Comparison of ENCODE assay signal across 8 cellular contexts in genomic region chr5:132736853-132737833, GRCh38. TPM values are rescaled to one million over a fixed set of nuclear protein-coding genes. Genes with fewer than 3 reads are reported as not detected.
A peak's percentile ranks its signal among the peaks of the same experiment; 100 is the strongest.
DNase-seq lines count a peak whose midpoint lies in the region; ATAC-seq lines count a peak whose summit lies in the region.

TSS of gene KIF3A (minus strand) at chr5:132737546. CDS start at chr5:132737419, 127 bp downstream.

- DNase-seq in C1 segment of cervical spinal cord (lab: John Stamatoyannopoulos, UW) (peak; percentile 56 to 98 (median 95)), NCI-H69 (lab: John Stamatoyannopoulos, UW) (peak; percentile 99), dedifferentiated amniotic fluid mesenchymal stem cell (ENCODE audit: extremely low spot score) (peak; percentile 96), left lobe of liver (ENCODE audit: low spot score) (peak; percentile 99)
- DNase-seq in activated CD4-positive, alpha-beta T cell treated with anti-CD3 and anti-CD28 coated beads, Interleukin-2, amount 10 ng/mL, durations not matched to agents 7 days and 5 days: peak; percentile 99
- peak; percentile 98 for DNase-seq in stimulated activated CD4-positive, alpha-beta T cell treated with anti-CD3 and anti-CD28 coated beads, Interleukin-2, amount 100 ng/mL, for 4 hours (ENCODE audit: low read depth)

- peaks cover 32% of the 10 kb centered on the region for H3K4me1 Mint-ChIP-seq in activated CD4-positive, alpha-beta T cell treated with anti-CD3 and anti-CD28 coated beads, Interleukin-2, amount 10 ng/mL, durations not matched to agents 7 days and 5 days

- H3K27me3 Mint-ChIP-seq in activated CD4-positive, alpha-beta T cell treated with anti-CD3 and anti-CD28 coated beads, Interleukin-2, amount 10 ng/mL, durations not matched to agents 7 days and 5 days: peaks cover 10% of the 10 kb centered on the region

- peak within 1 kb of the TSS; percentile 82 for H3K4me3 Mint-ChIP-seq in activated CD4-positive, alpha-beta T cell treated with anti-CD3 and anti-CD28 coated beads, Interleukin-2, amount 10 ng/mL, durations not matched to agents 7 days and 5 days

- H3K27ac Mint-ChIP-seq in activated CD4-positive, alpha-beta T cell treated with anti-CD3 and anti-CD28 coated beads, Interleukin-2, amount 10 ng/mL, durations not matched to agents 7 days and 5 days: peak within 1 kb of the TSS; percentile 87

- CTCF ChIA-PET in activated CD4-positive, alpha-beta T cell treated with anti-CD3 and anti-CD28 coated beads, Interleukin-2, amount 10 ng/mL, durations not matched to agents 7 days and 5 days (lab: Charles Lee): interaction anchor here (0.9 to 2.2 kb wide), 10 partner anchors 9 to 210 kb away, joined by 3 to 11 read pairs (median 4); partner anchors contain the start of gene CCNI2

- POLR2A ChIA-PET in activated CD4-positive, alpha-beta T cell treated with anti-CD3 and anti-CD28 coated beads, Interleukin-2, amount 10 ng/mL, durations not matched to agents 7 days and 5 days (lab: Charles Lee): no interaction called here

- peaks cover 1% of the 10 kb centered on the region for H3K36me3 Mint-ChIP-seq in activated CD4-positive, alpha-beta T cell treated with anti-CD3 and anti-CD28 coated beads, Interleukin-2, amount 10 ng/mL, durations not matched to agents 7 days and 5 days (ENCODE audit: low read depth)

- ATAC-seq in GM19328 (IDR thresholded peaks at IDR 0.05; ENCODE audit: unreplicated experiment): peak; percentile 84
- ATAC-seq in HG03520 (IDR thresholded peaks at IDR 0.05; ENCODE audit: unreplicated experiment): peak; percentile 78
- ATAC-seq in left lobe of liver: peak; percentile 98

- H3K9me3 Mint-ChIP-seq in activated CD4-positive, alpha-beta T cell treated with anti-CD3 and anti-CD28 coated beads, Interleukin-2, amount 10 ng/mL, durations not matched to agents 7 days and 5 days: no peaks in the 10 kb centered on the region

RNA-seq across cellular contexts. Expression of gene KIF3A, which starts in this region (rescaled TPM):
- total RNA-seq in activated CD4-positive, alpha-beta T cell treated with anti-CD3 and anti-CD28 coated beads, Interleukin-2, amount 10 ng/mL, durations not matched to agents 7 days and 5 days: 1 to 10 TPM; 7.5 TPM
- 1.5 TPM for total RNA-seq in left lobe of liver

Comparison
In these comparisons a context has a peak if more than half of its experiments do, and no peak if none do; other contexts are left out.
1. Peak in every context shown above with its lines: DNase-seq and ATAC-seq.